ENCODE assay signal across 2 cellular contexts in the genomic region with DNA sequence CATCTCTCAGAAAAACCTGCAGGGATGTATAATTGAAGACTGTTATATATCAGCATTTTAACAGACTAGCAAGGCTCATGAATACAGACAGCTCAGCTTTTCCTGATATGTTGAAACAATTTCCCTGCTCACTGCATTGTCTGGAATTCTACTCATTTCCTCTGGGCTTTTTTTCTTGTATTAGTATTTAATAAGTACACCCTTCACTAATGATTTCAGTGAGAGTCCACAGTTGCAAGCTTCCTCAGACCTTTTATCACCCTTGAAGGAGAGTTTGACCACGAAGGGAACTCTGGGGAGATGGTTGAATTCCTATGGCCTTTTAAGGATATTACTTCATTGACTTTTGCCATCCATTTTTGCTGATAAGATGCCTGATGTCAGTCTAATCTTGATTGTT.
TF ChIP-seq lines count a peak whose summit lies in the region.

No MANE protein-coding gene starts in this region.

TF ChIP-seq in SK-N-SH, 30 proteins besides CTCF, POLR2A, EP300 and RAD21:
- peak; percentile 25; the same call in 1 of the 2 replicates for TF ChIP-seq TCF12 (IDR thresholded peaks at IDR 0.05)
- TF ChIP-seq SIN3A (IDR thresholded peaks at IDR 0.05; ENCODE audit: borderline replicate concordance, low read depth, low read length): no peak

TF ChIP-seq in endothelial cell of umbilical vein, 7 proteins besides CTCF, POLR2A, EP300 and RAD21:
- TF ChIP-seq GATA2 (IDR thresholded peaks at IDR 0.05; ENCODE audit: insufficient read depth, insufficient read length, low read depth, low read length) (peak; percentile 11), EZH2 (IDR thresholded peaks at IDR 0.05; ENCODE audit: borderline replicate concordance, low read depth, low read length, severe bottlenecking) (no peak), JUN (IDR thresholded peaks at IDR 0.05; ENCODE audit: borderline replicate concordance, insufficient read depth, insufficient read length, low read depth) (no peak), POLR2AphosphoS5 (IDR thresholded peaks at IDR 0.05; ENCODE audit: insufficient read depth, low read depth, low read length) (no peak)
- TF ChIP-seq, protein P1, sequence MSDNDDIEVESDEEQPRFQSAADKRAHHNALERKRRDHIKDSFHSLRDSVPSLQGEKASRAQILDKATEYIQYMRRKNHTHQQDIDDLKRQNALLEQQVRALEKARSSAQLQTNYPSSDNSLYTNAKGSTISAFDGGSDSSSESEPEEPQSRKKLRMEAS (IDR thresholded peaks at IDR 0.05; ENCODE audit: insufficient read depth, insufficient read length): no peak
